27 cellular contexts compared by ENCODE assay signal in the genomic region with DNA sequence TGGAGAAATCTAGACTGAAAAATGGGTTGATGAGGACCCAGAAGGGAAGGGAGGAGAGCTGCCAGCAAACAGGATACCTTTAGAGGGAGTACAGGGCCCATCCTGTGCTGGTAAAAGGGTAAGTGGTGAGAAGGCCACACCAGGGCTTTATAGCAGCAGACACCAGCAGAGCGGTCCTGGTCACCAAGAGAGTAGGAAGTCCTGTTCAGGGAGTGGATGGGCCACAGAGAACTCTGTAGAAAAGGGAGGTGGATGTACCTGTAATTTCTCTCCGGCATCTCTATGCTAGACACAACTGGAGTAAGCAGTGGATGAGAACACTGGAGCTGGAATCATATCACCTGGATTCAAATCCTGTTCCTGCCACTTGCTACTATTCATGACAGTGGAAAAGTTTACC.
"Had no signal": no experiment of that assay in that cellular context is flagged by ENCODE, and none has a peak within 500 bp of the region (broad histone marks: within the 10 kb centered on the region; RNA-seq: fewer than 3 reads in every experiment).

No MANE protein-coding gene starts in this region.

- H3K27ac Mint-ChIP-seq: stimulated activated memory B cell treated with anti-CD40 and anti-IgM and Interleukin-4, amounts not matched to agents 10 μg/mL and 1 μg/mL and 100 μg/mL, for 72 hours; stimulated activated naive B cell treated with anti-CD40 and anti-IgM and Interleukin-4, amounts not matched to agents 10 μg/mL and 1 μg/mL and 100 μg/mL, for 72 hours; stimulated activated naive CD8-positive, alpha-beta T cell treated with anti-CD3 and anti-CD28 coated beads, Interleukin-15, amount 100 ng/mL, for 72 hours; stimulated activated naive CD8-positive, alpha-beta T cell treated with anti-CD3 and anti-CD28 coated beads, Interleukin-15, Interleukin-2, amounts not matched to agents 100 ng/mL and 50 ng/mL, for 24 hours; type B pancreatic cell had no signal

- H3K36me3 ChIP-seq: stomach, suprapubic skin, thoracic aorta, thyroid gland, tibial artery, tibial nerve, transverse colon, upper lobe of left lung, upper lobe of right lung, uterus, vagina had no signal

- H3K4me1 Mint-ChIP-seq: stimulated activated memory B cell treated with anti-CD40 and anti-IgM and Interleukin-4, amounts not matched to agents 10 μg/mL and 1 μg/mL and 100 μg/mL, for 72 hours; stimulated activated naive B cell treated with anti-CD40 and anti-IgM and Interleukin-4, amounts not matched to agents 10 μg/mL and 1 μg/mL and 100 μg/mL, for 72 hours; stimulated activated naive CD8-positive, alpha-beta T cell treated with anti-CD3 and anti-CD28 coated beads, Interleukin-15, amount 100 ng/mL, for 72 hours had no signal

- H3K27me3 Mint-ChIP-seq: stimulated activated memory B cell treated with anti-CD40 and anti-IgM and Interleukin-4, amounts not matched to agents 10 μg/mL and 1 μg/mL and 100 μg/mL, for 72 hours; stimulated activated naive B cell treated with anti-CD40 and anti-IgM and Interleukin-4, amounts not matched to agents 10 μg/mL and 1 μg/mL and 100 μg/mL, for 72 hours; stimulated activated naive CD8-positive, alpha-beta T cell treated with anti-CD3 and anti-CD28 coated beads, Interleukin-15, amount 100 ng/mL, for 72 hours; stimulated activated naive CD8-positive, alpha-beta T cell treated with anti-CD3 and anti-CD28 coated beads, Interleukin-15, Interleukin-2, amounts not matched to agents 100 ng/mL and 50 ng/mL, for 24 hours; type B pancreatic cell had no signal

- H3K4me3 Mint-ChIP-seq: stimulated activated memory B cell treated with anti-CD40 and anti-IgM and Interleukin-4, amounts not matched to agents 10 μg/mL and 1 μg/mL and 100 μg/mL, for 72 hours; stimulated activated naive B cell treated with anti-CD40 and anti-IgM and Interleukin-4, amounts not matched to agents 10 μg/mL and 1 μg/mL and 100 μg/mL, for 72 hours; stimulated activated naive CD8-positive, alpha-beta T cell treated with anti-CD3 and anti-CD28 coated beads, Interleukin-15, amount 100 ng/mL, for 72 hours; stimulated activated naive CD8-positive, alpha-beta T cell treated with anti-CD3 and anti-CD28 coated beads, Interleukin-15, Interleukin-2, amounts not matched to agents 100 ng/mL and 50 ng/mL, for 24 hours; type B pancreatic cell had no signal

- H3K4me1 ChIP-seq: stomach, suprapubic skin, testis, tibial artery, tibial nerve, transverse colon, upper lobe of left lung, upper lobe of right lung, uterus, vagina had no signal

- H3K9me3 Mint-ChIP-seq: stimulated activated naive CD8-positive, alpha-beta T cell treated with anti-CD3 and anti-CD28 coated beads, Interleukin-15, Interleukin-2, amounts not matched to agents 100 ng/mL and 50 ng/mL, for 24 hours; type B pancreatic cell had no signal

- ATAC-seq: stimulated activated memory B cell treated with anti-CD40 and anti-IgM and Interleukin-4, amounts not matched to agents 10 μg/mL and 1 μg/mL and 100 μg/mL, for 72 hours; stimulated activated naive B cell treated with anti-CD40 and anti-IgM and Interleukin-4, amounts not matched to agents 10 μg/mL and 1 μg/mL and 100 μg/mL, for 72 hours; stimulated activated naive CD8-positive, alpha-beta T cell treated with anti-CD3 and anti-CD28 coated beads, Interleukin-15, amount 100 ng/mL, for 72 hours; stimulated activated naive CD8-positive, alpha-beta T cell treated with anti-CD3 and anti-CD28 coated beads, Interleukin-15, Interleukin-2, amounts not matched to agents 100 U/mL and 50 U/mL, for 24 hours; upper lobe of right lung had no signal

- H3K4me3 ChIP-seq: stomach, suprapubic skin, testis, thoracic aorta, thyroid gland, tibial artery, tibial nerve, transverse colon, upper lobe of left lung, upper lobe of right lung, uterus, vagina had no signal

- H3K27me3 ChIP-seq: stomach, suprapubic skin, testis, thyroid gland, tibial artery, tibial nerve, transverse colon, upper lobe of left lung, upper lobe of right lung, uterus, vagina had no signal

- H3K27ac ChIP-seq: stomach, suprapubic skin, testis, thoracic aorta, thyroid gland, tibial artery, tibial nerve, transverse colon, upper lobe of left lung, upper lobe of right lung, uterus, vagina had no signal

- H3K9me3 ChIP-seq: stomach, suprapubic skin, testis, thoracic aorta, thyroid gland, tibial artery, tibial nerve, transverse colon, upper lobe of left lung, upper lobe of right lung, uterus, vagina had no signal

- DNase-seq: stimulated activated CD4-positive, alpha-beta T cell treated with anti-CD3 and anti-CD28 coated beads, Interleukin-2, amount 100 ng/mL, for 48 hours; stimulated activated CD4-positive, alpha-beta T cell treated with anti-CD3 and anti-CD28 coated beads, Interleukin-4, amount 100 ng/mL, for 1 hour; stimulated activated CD4-positive, alpha-beta T cell treated with anti-CD3 and anti-CD28 coated beads, Interleukin-4, amount 100 ng/mL, for 24 hours; stimulated activated CD4-positive, alpha-beta T cell treated with anti-CD3 and anti-CD28 coated beads, Interleukin-4, amount 100 ng/mL, for 4 hours; stimulated activated CD8-positive, alpha-beta memory T cell treated with anti-CD3 and anti-CD28 coated beads, Interleukin-4, amount 100 ng/mL, for 48 hours; stimulated activated naive B cell treated with anti-CD40 and anti-IgM and Interleukin-4, amounts not matched to agents 10 μg/mL and 1 μg/mL and 100 μg/mL, for 72 hours; stimulated activated naive CD4-positive, alpha-beta T cell; stimulated activated naive CD4-positive, alpha-beta T cell treated with Interleukin-2 at 50 U/mL for 16 hours; stimulated activated naive CD8-positive, alpha-beta T cell treated with anti-CD3 and anti-CD28 coated beads, Interleukin-15, amount 100 ng/mL, for 72 hours; stimulated activated naive CD8-positive, alpha-beta T cell treated with anti-CD3 and anti-CD28 coated beads, Interleukin-15, Interleukin-2, amounts not matched to agents 100 U/mL and 50 U/mL, for 24 hours; stomach; substantia nigra; testis; thyroid gland; tibial artery; transverse colon; trophoblast cell; upper lobe of left lung; upper lobe of right lung; uterus had no signal

- H3K36me3 Mint-ChIP-seq: stimulated activated memory B cell treated with anti-CD40 and anti-IgM and Interleukin-4, amounts not matched to agents 10 μg/mL and 1 μg/mL and 100 μg/mL, for 72 hours; stimulated activated naive B cell treated with anti-CD40 and anti-IgM and Interleukin-4, amounts not matched to agents 10 μg/mL and 1 μg/mL and 100 μg/mL, for 72 hours; type B pancreatic cell had no signal
